ENCODE assay signal across 15 cellular contexts in genomic region chr14:54106802-54107377, GRCh38.
DNase-seq lines count a peak whose midpoint lies in the region; FAIRE-seq and TF ChIP-seq lines count a peak whose summit lies in the region.
"Had no signal": no experiment of that assay in that cellular context is flagged by ENCODE, and none has a peak within 500 bp of the region (broad histone marks: within the 10 kb centered on the region; RNA-seq: fewer than 3 reads in every experiment).

No MANE protein-coding gene starts in this region.

- BruUV-seq in A673 (replicated peaks; lab: Mats Ljungman, UMichigan), result no TSS peak

- H3K9ac ChIP-seq in mesenchymal stem cell (ENCODE audit: low read length), result no peak overlapping the region

- no peak overlapping the region for H3K4ac ChIP-seq in mesenchymal stem cell (ENCODE audit: low read depth in 1 of 2, low read length in 2 of 2)

- H3K23ac ChIP-seq in mesenchymal stem cell (ENCODE audit: low read length in 2 of 2), result no peak overlapping the region

- POLR2A ChIA-PET in A673 (lab: Charles Lee; ENCODE audit: low non-redundant PET) (no interaction called here), GM10248 (lab: Yijun Ruan, JAX) (no interaction called here)

- no peaks in the 10 kb centered on the region for H3K4me1 ChIP-seq in A673 (ENCODE audit: insufficient read depth, low read length, poor library complexity, severe bottlenecking)
- H3K4me1 ChIP-seq in mesenchymal stem cell (ENCODE audit: control insufficient read depth, insufficient read depth, low read depth, low read length), result peaks cover 3% of the 10 kb centered on the region
- H3K4me1 ChIP-seq: BE2C, uterus had no signal

- FAIRE-seq in bronchial epithelial cell (lab: Jason Lieb, UNC), result no peak
- FAIRE-seq: GM18507 had no signal

- H3K4me2 ChIP-seq in mesenchymal stem cell (ENCODE audit: low read length, poor library complexity, severe bottlenecking), result no peak overlapping the region

- TF ChIP-seq CTCF in A673 (conservative IDR thresholded peaks at IDR 0.05; ENCODE audit: low read depth, low read length) (no peak), bronchial epithelial cell (IDR thresholded peaks at IDR 0.05; ENCODE audit: insufficient read depth, low read length, severe bottlenecking) (no peak), GM10248 (IDR thresholded peaks at IDR 0.05; ENCODE audit: control extremely low read depth, extremely low read depth, low read depth, missing control alignments) (no peak)

- CTCF ChIA-PET in A673 (lab: Charles Lee), result no interaction called here
- CTCF ChIA-PET in GM10248 (lab: Yijun Ruan, JAX), result interaction anchor here (1.5 kb wide), 1 partner anchor 231 kb away, joined by 3 read pairs; no protein-coding TSS in a partner anchor

- no peaks in the 10 kb centered on the region for H3K79me1 ChIP-seq in mesenchymal stem cell (replicated peaks; ENCODE audit: low read length, poor library complexity, severe bottlenecking)

- H3K27ac ChIP-seq in A673 (ENCODE audit: low read depth, low read length, poor library complexity, severe bottlenecking) (no peak overlapping the region), mesenchymal stem cell (ENCODE audit: low read length, poor library complexity, severe bottlenecking) (peak overlapping the region; percentile 68)
- H3K27ac ChIP-seq: uterus had no signal

- H3K36me3 ChIP-seq in A673 (ENCODE audit: insufficient read depth, low read length, poor library complexity, severe bottlenecking) (no peaks in the 10 kb centered on the region), bronchial epithelial cell (ENCODE audit: control insufficient read depth, insufficient read depth, low read length) (no peaks in the 10 kb centered on the region), mesenchymal stem cell (ENCODE audit: control insufficient read depth in 1 of 2, insufficient read depth in 2 of 2, low read depth in 1 of 2, low read length in 2 of 2) (no peaks in the 10 kb centered on the region)
- H3K36me3 ChIP-seq: BE2C, uterus had no signal

- H3K4me3 ChIP-seq in A673 (ENCODE audit: low read depth, low read length, poor library complexity, severe bottlenecking) (no peak overlapping the region), bronchial epithelial cell (ENCODE audit: low read depth, low read length) (no peak overlapping the region), mesenchymal stem cell (ENCODE audit: insufficient read depth in 1 of 2, low read depth in 1 of 2, low read length in 2 of 2) (no peak overlapping the region)
- H3K4me3 ChIP-seq: uterus had no signal

- H3K9me3 ChIP-seq in A673 (ENCODE audit: low read depth, low read length, poor library complexity, severe bottlenecking) (no peaks in the 10 kb centered on the region), mesenchymal stem cell (ENCODE audit: control insufficient read depth, low read length) (no peaks in the 10 kb centered on the region)
- H3K9me3 ChIP-seq: BE2C, uterus had no signal

- peak overlapping the region in 1 of 2 experiments; percentile 74 for H3K14ac ChIP-seq in mesenchymal stem cell (ENCODE audit: low read length in 2 of 2)

- H2BK5ac ChIP-seq in mesenchymal stem cell (ENCODE audit: low read depth, low read length, poor library complexity, severe bottlenecking), result no peak overlapping the region

- 63% methylated on average over 6 of the region's 6 CpGs for WGBS in mesenchymal stem cell

- no peak overlapping the region for H4K8ac ChIP-seq in mesenchymal stem cell (ENCODE audit: low read length)

- H2AFZ ChIP-seq in mesenchymal stem cell (ENCODE audit: low read depth, low read length), result no peak overlapping the region

- H3K27me3 ChIP-seq in A673 (replicated peaks; ENCODE audit: insufficient read depth, low read depth, low read length, poor library complexity) (no peaks in the 10 kb centered on the region), bronchial epithelial cell (ENCODE audit: control insufficient read depth, insufficient read depth, low read length) (no peaks in the 10 kb centered on the region), mesenchymal stem cell (ENCODE audit: control insufficient read depth in 1 of 2, insufficient read depth in 1 of 2, low read length in 2 of 2) (no peaks in the 10 kb centered on the region)
- H3K27me3 ChIP-seq: uterus had no signal

- peak overlapping the region in 1 of 2 experiments; percentile 28 for H3K18ac ChIP-seq in mesenchymal stem cell (ENCODE audit: low read depth in 1 of 2, low read length in 2 of 2)

- DNase-seq in A673 (ENCODE audit: low spot score) (peak; percentile 17), HS-27A (ENCODE audit: low read depth) (peak; percentile 86), bronchial epithelial cell (ENCODE audit: low read depth) (peak; percentile 4), mesenchymal stem cell (no peak), NCI-H2029 (lab: John Stamatoyannopoulos, UW) (no peak), GM10248 (ENCODE audit: extremely low spot score) (no peak)
- no peak for DNase-seq in activated effector memory CD4-positive, alpha-beta T cell treated with anti-CD3 and anti-CD28 coated beads, Interleukin-2, amount 50 U/mL, for 16 hours
- DNase-seq in activated naive CD4-positive, alpha-beta T cell (lab: John Stamatoyannopoulos, UW), result no peak
- DNase-seq: activated CD8-positive, alpha-beta memory T cell treated with anti-CD3 and anti-CD28 coated beads, Interleukin-2, amount 10 ng/mL, durations not matched to agents 7 days and 5 days; activated naive CD8-positive, alpha-beta T cell treated with anti-CD3 and anti-CD28 coated beads, Interleukin-2, amount 50 U/mL, for 24 hours; BE2C; NCI-H2171; stimulated activated CD8-positive, alpha-beta memory T cell treated with anti-CD3 and anti-CD28 coated beads, Interleukin-4, amount 100 ng/mL, for 48 hours; uterus had no signal

- H2BK15ac ChIP-seq in mesenchymal stem cell (ENCODE audit: low read depth, poor library complexity, severe bottlenecking), result no peak overlapping the region

- intact Hi-C loops in A673 (cut with micrococcal nuclease; ENCODE audit: unreplicated experiment), result no loop called here

- no peak overlapping the region for H2AK5ac ChIP-seq in mesenchymal stem cell (ENCODE audit: low read length, severe bottlenecking)

- peak overlapping the region; percentile 34 for H2BK120ac ChIP-seq in mesenchymal stem cell (ENCODE audit: low read depth, low read length)

- H2BK12ac ChIP-seq in mesenchymal stem cell (ENCODE audit: low read length in 2 of 2), result no peak overlapping the region

- no peak overlapping the region for H4K91ac ChIP-seq in mesenchymal stem cell (ENCODE audit: low read length)

Comparison
In these comparisons a context has a peak if more than half of its experiments do, and no peak if none do; other contexts are left out.
1. DNase-seq: peak in A673 (single experiment), HS-27A (single experiment) and bronchial epithelial cell (single experiment); none in mesenchymal stem cell (single experiment), NCI-H2029 (single experiment), GM10248 (single experiment), activated effector memory CD4-positive, alpha-beta T cell treated with anti-CD3 and anti-CD28 coated beads, Interleukin-2, amount 50 U/mL, for 16 hours (single experiment) and activated naive CD4-positive, alpha-beta T cell (0 of 4).